Comparison of ENCODE assay signal across 10 cellular contexts in genomic region chr1:38029081-38029681, GRCh38. TPM values are rescaled to one million over a fixed set of nuclear protein-coding genes. Genes with fewer than 3 reads are reported as not detected.
A peak's percentile ranks its signal among the peaks of the same experiment; 100 is the strongest.
DNase-seq lines count a peak whose midpoint lies in the region; ATAC-seq and TF ChIP-seq lines count a peak whose summit lies in the region.
"Had no signal": no experiment of that assay in that cellular context is flagged by ENCODE, and none has a peak within 500 bp of the region (broad histone marks: within the 10 kb centered on the region; RNA-seq: fewer than 3 reads in every experiment).

No MANE protein-coding gene starts in this region.

- no peaks in the 10 kb centered on the region for H3K9me3 Mint-ChIP-seq in stimulated activated effector memory CD8-positive, alpha-beta T cell treated with anti-CD3 and anti-CD28 coated beads, Interleukin-12 subunit alpha, Interleukin-12 subunit beta, amount 100 ng/mL, for 72 hours

- BruUV-seq in PC-9 (replicated peaks; lab: Mats Ljungman, UMichigan): no TSS peak

- H3K4me2 ChIP-seq in PC-9: peak overlapping the region; percentile 73

- H3K79me2 ChIP-seq in PC-9 (ENCODE audit: low read depth): no peaks in the 10 kb centered on the region

- no peaks in the 10 kb centered on the region; the same call in 1 of the 2 replicates for H3K36me3 ChIP-seq in PC-9 (ENCODE audit: low read depth)

- no peak overlapping the region for H2AFZ ChIP-seq in PC-9

- intact Hi-C loops in PC-9 (cut with micrococcal nuclease; ENCODE audit: unreplicated experiment) (loop anchor here (2.0 to 5.0 kb wide), 4 partner anchors 108 to 1063 kb away; no protein-coding TSS in a partner anchor), Right ventricle myocardium superior (cut with DNase I) (loop anchor here (5.0 kb wide), 1 partner anchor 808 kb away; no protein-coding TSS in a partner anchor)

- H3K27ac ChIP-seq in PC-9: peak overlapping the region; percentile 91

- peaks cover 48% of the 10 kb centered on the region for H3K4me1 ChIP-seq in PC-9 (replicated peaks; ENCODE audit: insufficient read depth)

- TF ChIP-seq CTCF in PC-9 (conservative IDR thresholded peaks at IDR 0.05): no peak

- peak overlapping the region; percentile 91 for H3K27ac Mint-ChIP-seq in stimulated activated effector memory CD8-positive, alpha-beta T cell treated with anti-CD3 and anti-CD28 coated beads, Interleukin-12 subunit alpha, Interleukin-12 subunit beta, amount 100 ng/mL, for 72 hours

- CTCF ChIA-PET in PC-9 (lab: Charles Lee): no interaction called here

- H3K4me1 Mint-ChIP-seq in stimulated activated effector memory CD8-positive, alpha-beta T cell treated with anti-CD3 and anti-CD28 coated beads, Interleukin-12 subunit alpha, Interleukin-12 subunit beta, amount 100 ng/mL, for 72 hours: peaks cover 57% of the 10 kb centered on the region

- H3K9me3 ChIP-seq in PC-9 (ENCODE audit: insufficient read depth, low read depth): no peaks in the 10 kb centered on the region

- peaks cover 36% of the 10 kb centered on the region; the same call in 1 of the 2 replicates for H3F3A ChIP-seq in PC-9 (ENCODE audit: insufficient read depth, low read depth)

- DNase-seq in SHP77 (lab: John Stamatoyannopoulos, UW) (peak; percentile 25 to 41), SHP77 treated with DMSO at 0.1 percent for 48 hours (lab: John Stamatoyannopoulos, UW) (no peak), PC-9 (no peak), Right ventricle myocardium superior (no peak), NCI-H2196 treated with DMSO at 0.1 percent for 48 hours (lab: John Stamatoyannopoulos, UW; ENCODE audit: unreplicated experiment) (no peak), hippocampal formation (lab: John Stamatoyannopoulos, UW) (no peak)
- DNase-seq in stimulated activated effector memory CD8-positive, alpha-beta T cell treated with anti-CD3 and anti-CD28 coated beads, Interleukin-12 subunit alpha, Interleukin-12 subunit beta, amount 100 ng/mL, for 72 hours (ENCODE audit: low spot score in 2 of 2): no peak
- DNase-seq in stimulated activated CD4-positive, alpha-beta T cell treated with anti-CD3 and anti-CD28 coated beads, Interleukin-15, amount 100 ng/mL, for 24 hours: no peak
- DNase-seq: midbrain had no signal

- H3K9me2 ChIP-seq in PC-9 (ENCODE audit: insufficient read depth): no peaks in the 10 kb centered on the region

- H3K36me3 Mint-ChIP-seq in stimulated activated effector memory CD8-positive, alpha-beta T cell treated with anti-CD3 and anti-CD28 coated beads, Interleukin-12 subunit alpha, Interleukin-12 subunit beta, amount 100 ng/mL, for 72 hours: peaks cover 43% of the 10 kb centered on the region

- no peak overlapping the region for H3K4me3 ChIP-seq in PC-9

- peak overlapping the region; percentile 64 for H3K4me3 Mint-ChIP-seq in stimulated activated effector memory CD8-positive, alpha-beta T cell treated with anti-CD3 and anti-CD28 coated beads, Interleukin-12 subunit alpha, Interleukin-12 subunit beta, amount 100 ng/mL, for 72 hours

- H4K20me1 ChIP-seq in PC-9 (ENCODE audit: insufficient read depth): no peaks in the 10 kb centered on the region

- peak; percentile 69 for ATAC-seq in Right ventricle myocardium superior (ENCODE audit: poor library complexity)
- ATAC-seq in stimulated activated effector memory CD8-positive, alpha-beta T cell treated with anti-CD3 and anti-CD28 coated beads, Interleukin-12 subunit alpha, Interleukin-12 subunit beta, amount 100 ng/mL, for 72 hours: no peak

- no peaks in the 10 kb centered on the region for H3K27me3 ChIP-seq in PC-9 (ENCODE audit: insufficient read depth, low read depth)

- POLR2A ChIA-PET in PC-9 (lab: Charles Lee; ENCODE audit: unreplicated experiment): no interaction called here

RNA-seq across cellular contexts. Expression of gene UTP11, which starts 16.6 kb away (rescaled TPM):
- total RNA-seq in PC-9 (2021) (21.8 and 36.4 TPM in 2 replicates), Right ventricle myocardium superior (46.5 TPM)

RNA-seq across cellular contexts. Expression of gene POU3F1, which starts 17.4 kb away (rescaled TPM):
- total RNA-seq in PC-9 (2021) (not detected in 2 replicates), Right ventricle myocardium superior (0.16 TPM)
- total RNA-seq: H4 had no signal

RNA-seq across cellular contexts. Expression of gene FHL3, which starts 23.9 kb away (rescaled TPM):
- total RNA-seq in PC-9 (2021): 26.2 and 29.8 TPM in 2 replicates
- 25.4 TPM for total RNA-seq in Right ventricle myocardium superior

RNA-seq across cellular contexts. Expression of gene SF3A3, which starts 39.4 kb away (rescaled TPM):
- total RNA-seq in PC-9 (2021): 82.6 and 99.1 TPM in 2 replicates
- 23.5 TPM for total RNA-seq in Right ventricle myocardium superior

Comparison
In these comparisons a context has a peak if more than half of its experiments do, and no peak if none do; other contexts are left out.
1. DNase-seq: peak in SHP77 (2 of 2); none in SHP77 treated with DMSO at 0.1 percent for 48 hours (single experiment), PC-9 (0 of 2), Right ventricle myocardium superior (single experiment), stimulated activated effector memory CD8-positive, alpha-beta T cell treated with anti-CD3 and anti-CD28 coated beads, Interleukin-12 subunit alpha, Interleukin-12 subunit beta, amount 100 ng/mL, for 72 hours (0 of 2), NCI-H2196 treated with DMSO at 0.1 percent for 48 hours (single experiment), stimulated activated CD4-positive, alpha-beta T cell treated with anti-CD3 and anti-CD28 coated beads, Interleukin-15, amount 100 ng/mL, for 24 hours (single experiment) and hippocampal formation (0 of 2).